Comparison of ENCODE assay signal across 1 cellular context in the genomic region with DNA sequence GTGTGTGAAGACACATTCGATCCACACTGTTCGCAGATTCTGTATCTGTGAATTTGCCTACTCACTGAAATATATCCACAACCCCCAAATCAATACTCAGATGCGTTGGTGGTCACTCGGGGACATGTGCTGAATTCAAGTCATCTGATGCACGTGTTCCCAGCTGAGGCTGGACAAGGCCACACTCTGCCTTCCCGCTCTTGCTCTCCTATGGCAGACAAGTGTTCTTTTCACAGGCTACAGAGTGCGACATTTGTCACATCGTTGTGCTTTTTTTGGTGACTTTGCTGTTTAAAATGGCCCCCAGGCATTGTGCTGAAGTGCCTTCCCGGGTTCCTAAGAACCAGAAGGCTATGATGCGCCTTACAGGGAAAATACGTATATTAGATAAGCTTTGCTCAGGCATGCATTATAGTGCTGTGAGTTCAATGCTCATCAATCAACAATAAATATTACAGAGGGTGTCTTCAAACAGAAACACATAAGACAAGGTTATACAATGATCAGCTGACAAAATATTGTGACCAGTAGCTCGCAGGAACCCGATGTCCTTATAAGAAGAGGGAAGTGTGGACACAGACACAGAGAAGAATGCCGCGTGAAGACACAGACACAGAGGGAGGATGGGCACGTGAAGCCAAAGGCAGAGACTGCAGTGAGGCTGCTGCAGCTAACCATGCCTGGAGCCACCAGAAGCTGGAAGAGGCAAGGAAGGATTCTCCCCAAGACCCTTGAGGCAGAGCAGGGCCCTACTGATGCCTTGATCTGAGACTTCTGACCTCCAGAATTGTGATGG.
TF ChIP-seq lines count a peak whose summit lies in the region.

No MANE protein-coding gene starts in this region.

TF ChIP-seq in GM23338, 12 proteins besides CTCF, POLR2A, EP300 and RAD21 (continued from another document):
- TF ChIP-seq REST (IDR thresholded peaks at IDR 0.05; ENCODE audit: unreplicated experiment) (no peak), JUNB (IDR thresholded peaks at IDR 0.05; ENCODE audit: unreplicated experiment) (no peak), CREB1 (CRISPR knock-in tag; IDR thresholded peaks at IDR 0.05; ENCODE audit: low read depth) (no peak), EZH2 (IDR thresholded peaks at IDR 0.05; ENCODE audit: low read depth, unreplicated experiment) (no peak), ZNF331 (CRISPR knock-in tag; IDR thresholded peaks at IDR 0.05; ENCODE audit: low read depth) (no peak), POLR2AphosphoS5 (IDR thresholded peaks at IDR 0.05; ENCODE audit: low read depth) (no peak)
- TF ChIP-seq, protein P1, sequence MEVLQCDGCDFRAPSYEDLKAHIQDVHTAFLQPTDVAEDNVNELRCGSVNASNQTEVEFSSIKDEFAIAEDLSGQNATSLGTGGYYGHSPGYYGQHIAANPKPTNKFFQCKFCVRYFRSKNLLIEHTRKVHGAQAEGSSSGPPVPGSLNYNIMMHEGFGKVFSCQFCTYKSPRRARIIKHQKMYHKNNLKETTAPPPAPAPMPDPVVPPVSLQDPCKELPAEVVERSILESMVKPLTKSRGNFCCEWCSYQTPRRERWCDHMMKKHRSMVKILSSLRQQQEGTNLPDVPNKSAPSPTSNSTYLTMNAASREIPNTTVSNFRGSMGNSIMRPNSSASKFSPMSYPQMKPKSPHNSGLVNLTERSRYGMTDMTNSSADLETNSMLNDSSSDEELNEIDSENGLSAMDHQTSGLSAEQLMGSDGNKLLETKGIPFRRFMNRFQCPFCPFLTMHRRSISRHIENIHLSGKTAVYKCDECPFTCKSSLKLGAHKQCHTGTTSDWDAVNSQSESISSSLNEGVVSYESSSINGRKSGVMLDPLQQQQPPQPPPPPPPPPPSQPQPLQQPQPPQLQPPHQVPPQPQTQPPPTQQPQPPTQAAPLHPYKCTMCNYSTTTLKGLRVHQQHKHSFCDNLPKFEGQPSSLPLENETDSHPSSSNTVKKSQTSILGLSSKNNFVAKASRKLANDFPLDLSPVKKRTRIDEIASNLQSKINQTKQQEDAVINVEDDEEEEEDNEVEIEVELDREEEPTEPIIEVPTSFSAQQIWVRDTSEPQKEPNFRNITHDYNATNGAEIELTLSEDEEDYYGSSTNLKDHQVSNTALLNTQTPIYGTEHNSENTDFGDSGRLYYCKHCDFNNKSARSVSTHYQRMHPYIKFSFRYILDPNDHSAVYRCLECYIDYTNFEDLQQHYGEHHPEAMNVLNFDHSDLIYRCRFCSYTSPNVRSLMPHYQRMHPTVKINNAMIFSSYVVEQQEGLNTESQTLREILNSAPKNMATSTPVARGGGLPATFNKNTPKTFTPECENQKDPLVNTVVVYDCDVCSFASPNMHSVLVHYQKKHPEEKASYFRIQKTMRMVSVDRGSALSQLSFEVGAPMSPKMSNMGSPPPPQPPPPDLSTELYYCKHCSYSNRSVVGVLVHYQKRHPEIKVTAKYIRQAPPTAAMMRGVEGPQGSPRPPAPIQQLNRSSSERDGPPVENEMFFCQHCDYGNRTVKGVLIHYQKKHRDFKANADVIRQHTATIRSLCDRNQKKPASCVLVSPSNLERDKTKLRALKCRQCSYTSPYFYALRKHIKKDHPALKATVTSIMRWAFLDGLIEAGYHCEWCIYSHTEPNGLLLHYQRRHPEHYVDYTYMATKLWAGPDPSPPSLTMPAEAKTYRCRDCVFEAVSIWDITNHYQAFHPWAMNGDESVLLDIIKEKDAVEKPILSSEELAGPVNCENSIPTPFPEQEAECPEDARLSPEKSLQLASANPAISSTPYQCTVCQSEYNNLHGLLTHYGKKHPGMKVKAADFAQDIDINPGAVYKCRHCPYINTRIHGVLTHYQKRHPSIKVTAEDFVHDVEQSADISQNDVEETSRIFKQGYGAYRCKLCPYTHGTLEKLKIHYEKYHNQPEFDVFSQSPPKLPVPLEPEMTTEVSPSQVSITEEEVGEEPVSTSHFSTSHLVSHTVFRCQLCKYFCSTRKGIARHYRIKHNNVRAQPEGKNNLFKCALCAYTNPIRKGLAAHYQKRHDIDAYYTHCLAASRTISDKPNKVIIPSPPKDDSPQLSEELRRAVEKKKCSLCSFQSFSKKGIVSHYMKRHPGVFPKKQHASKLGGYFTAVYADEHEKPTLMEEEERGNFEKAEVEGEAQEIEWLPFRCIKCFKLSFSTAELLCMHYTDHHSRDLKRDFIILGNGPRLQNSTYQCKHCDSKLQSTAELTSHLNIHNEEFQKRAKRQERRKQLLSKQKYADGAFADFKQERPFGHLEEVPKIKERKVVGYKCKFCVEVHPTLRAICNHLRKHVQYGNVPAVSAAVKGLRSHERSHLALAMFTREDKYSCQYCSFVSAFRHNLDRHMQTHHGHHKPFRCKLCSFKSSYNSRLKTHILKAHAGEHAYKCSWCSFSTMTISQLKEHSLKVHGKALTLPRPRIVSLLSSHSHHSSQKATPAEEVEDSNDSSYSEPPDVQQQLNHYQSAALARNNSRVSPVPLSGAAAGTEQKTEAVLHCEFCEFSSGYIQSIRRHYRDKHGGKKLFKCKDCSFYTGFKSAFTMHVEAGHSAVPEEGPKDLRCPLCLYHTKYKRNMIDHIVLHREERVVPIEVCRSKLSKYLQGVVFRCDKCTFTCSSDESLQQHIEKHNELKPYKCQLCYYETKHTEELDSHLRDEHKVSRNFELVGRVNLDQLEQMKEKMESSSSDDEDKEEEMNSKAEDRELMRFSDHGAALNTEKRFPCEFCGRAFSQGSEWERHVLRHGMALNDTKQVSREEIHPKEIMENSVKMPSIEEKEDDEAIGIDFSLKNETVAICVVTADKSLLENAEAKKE (CRISPR knock-in tag; IDR thresholded peaks at IDR 0.05) = no peak
